Comparison of ENCODE assay signal across 1 cellular context in the genomic region with DNA sequence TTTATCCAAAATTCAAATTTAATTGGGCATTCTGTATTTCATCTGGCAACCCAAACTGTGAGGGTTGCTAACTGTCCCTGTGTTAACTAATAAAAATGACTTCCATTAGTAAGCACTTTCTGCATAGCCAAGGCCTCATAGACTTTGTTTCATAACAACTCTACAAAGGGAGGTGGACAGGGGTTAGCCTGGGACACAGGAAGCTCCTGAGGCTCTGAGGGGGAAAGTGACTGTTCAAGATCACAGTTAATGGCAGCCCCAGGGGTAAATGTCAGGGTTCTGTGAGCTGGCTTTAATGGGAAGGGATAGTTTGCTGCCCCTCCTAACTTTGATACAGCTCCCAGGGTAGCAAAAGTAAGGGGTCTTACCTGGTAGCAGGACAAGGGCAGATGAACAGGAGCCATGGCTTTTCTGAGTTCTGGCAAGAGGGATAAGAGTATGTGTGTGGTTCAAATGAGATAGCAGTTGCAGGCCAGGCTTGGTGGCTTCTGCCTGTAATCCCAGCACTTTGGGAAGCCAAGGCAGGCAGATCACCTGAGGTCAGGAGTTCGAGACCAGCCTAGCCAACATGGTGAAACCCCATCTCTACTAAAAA.
A peak's percentile ranks its signal among the peaks of the same experiment; 100 is the strongest.
TF ChIP-seq lines count a peak whose summit lies in the region.

No MANE protein-coding gene starts in this region.

TF ChIP-seq in K562, 482 proteins besides CTCF, POLR2A, EP300 and RAD21 (continues in another document):
- TF ChIP-seq SIX5 (IDR thresholded peaks at IDR 0.05; ENCODE audit: borderline replicate concordance in 1 of 2, insufficient read depth in 1 of 2, low read depth in 1 of 2, low read length in 2 of 2) (no peak), HNRNPH1 (optimal IDR thresholded peaks at IDR 0.05; ENCODE audit: low read depth, low read length) (no peak), NCOA1 (IDR thresholded peaks at IDR 0.05; ENCODE audit: low read depth) (no peak), MBD1 (CRISPR knock-in tag; IDR thresholded peaks at IDR 0.05) (no peak), L3MBTL2 (IDR thresholded peaks at IDR 0.05) (no peak), KLF6 (CRISPR knock-in tag; IDR thresholded peaks at IDR 0.05; ENCODE audit: borderline replicate concordance) (no peak), ETV1 (tag; conservative IDR thresholded peaks at IDR 0.05; ENCODE audit: low read depth) (peak; percentile 72), YBX1 (IDR thresholded peaks at IDR 0.05) (no peak), ZBTB43 (CRISPR knock-in tag; IDR thresholded peaks at IDR 0.05) (no peak), ZBTB2 (IDR thresholded peaks at IDR 0.05) (no peak), LEF1 (IDR thresholded peaks at IDR 0.05) (0 out of 2 replicates have a peak, but pooled peaks have one; percentile 53), GABPB2 (CRISPR knock-in tag; conservative IDR thresholded peaks at IDR 0.05) (no peak), MAZ (CRISPR knock-in tag; conservative IDR thresholded peaks at IDR 0.05 in 1 of 2, IDR thresholded peaks at IDR 0.05 in 1 of 2) (no peak), ARNT (IDR thresholded peaks at IDR 0.05) (no peak), ZNF197 (CRISPR knock-in tag; IDR thresholded peaks at IDR 0.05; ENCODE audit: low read depth) (no peak), TCFL5 (CRISPR knock-in tag; conservative IDR thresholded peaks at IDR 0.05) (no peak), FOSL1 (tag; conservative IDR thresholded peaks at IDR 0.05) (peak; percentile 64), NR1H2 (CRISPR knock-in tag; IDR thresholded peaks at IDR 0.05) (no peak), NR2C1 (IDR thresholded peaks at IDR 0.05) (no peak), NR2C1 (tag; IDR thresholded peaks at IDR 0.05) (0 out of 2 replicates have a peak, but pooled peaks have one; percentile 13), ARID2 (IDR thresholded peaks at IDR 0.05) (no peak), BCOR (IDR thresholded peaks at IDR 0.05) (0 out of 2 replicates have a peak, but pooled peaks have one; percentile 10), ZNF280B (CRISPR knock-in tag; IDR thresholded peaks at IDR 0.05) (no peak), MAFG (tag; conservative IDR thresholded peaks at IDR 0.05) (peak; percentile 70), ATF2 (CRISPR knock-in tag; IDR thresholded peaks at IDR 0.05) (no peak), TAL1 (IDR thresholded peaks at IDR 0.05) (peak; percentile 39; the same call in 1 of the 2 replicates), ZNF212 (CRISPR knock-in tag; IDR thresholded peaks at IDR 0.05) (no peak), MXI1 (IDR thresholded peaks at IDR 0.05; ENCODE audit: low read depth, low read length) (no peak), MEF2D (tag; conservative IDR thresholded peaks at IDR 0.05; ENCODE audit: low read depth) (no peak), REST (CRISPR knock-in tag; IDR thresholded peaks at IDR 0.05; ENCODE audit: low read depth) (no peak), CHD1 (IDR thresholded peaks at IDR 0.05; ENCODE audit: low read length) (no peak), STAT5A (IDR thresholded peaks at IDR 0.05; ENCODE audit: borderline replicate concordance, low read length) (no peak), RERE (CRISPR knock-in tag; IDR thresholded peaks at IDR 0.05; ENCODE audit: borderline replicate concordance) (no peak), U2AF2 (optimal IDR thresholded peaks at IDR 0.05; ENCODE audit: low read depth, low read length) (no peak), KDM2B (CRISPR knock-in tag; IDR thresholded peaks at IDR 0.05) (no peak)
- TF ChIP-seq, protein P1, sequence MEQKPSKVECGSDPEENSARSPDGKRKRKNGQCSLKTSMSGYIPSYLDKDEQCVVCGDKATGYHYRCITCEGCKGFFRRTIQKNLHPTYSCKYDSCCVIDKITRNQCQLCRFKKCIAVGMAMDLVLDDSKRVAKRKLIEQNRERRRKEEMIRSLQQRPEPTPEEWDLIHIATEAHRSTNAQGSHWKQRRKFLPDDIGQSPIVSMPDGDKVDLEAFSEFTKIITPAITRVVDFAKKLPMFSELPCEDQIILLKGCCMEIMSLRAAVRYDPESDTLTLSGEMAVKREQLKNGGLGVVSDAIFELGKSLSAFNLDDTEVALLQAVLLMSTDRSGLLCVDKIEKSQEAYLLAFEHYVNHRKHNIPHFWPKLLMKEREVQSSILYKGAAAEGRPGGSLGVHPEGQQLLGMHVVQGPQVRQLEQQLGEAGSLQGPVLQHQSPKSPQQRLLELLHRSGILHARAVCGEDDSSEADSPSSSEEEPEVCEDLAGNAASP (IDR thresholded peaks at IDR 0.05) = peak; percentile 70; the same call in 1 of the 2 replicates
- TF ChIP-seq, protein P2, sequence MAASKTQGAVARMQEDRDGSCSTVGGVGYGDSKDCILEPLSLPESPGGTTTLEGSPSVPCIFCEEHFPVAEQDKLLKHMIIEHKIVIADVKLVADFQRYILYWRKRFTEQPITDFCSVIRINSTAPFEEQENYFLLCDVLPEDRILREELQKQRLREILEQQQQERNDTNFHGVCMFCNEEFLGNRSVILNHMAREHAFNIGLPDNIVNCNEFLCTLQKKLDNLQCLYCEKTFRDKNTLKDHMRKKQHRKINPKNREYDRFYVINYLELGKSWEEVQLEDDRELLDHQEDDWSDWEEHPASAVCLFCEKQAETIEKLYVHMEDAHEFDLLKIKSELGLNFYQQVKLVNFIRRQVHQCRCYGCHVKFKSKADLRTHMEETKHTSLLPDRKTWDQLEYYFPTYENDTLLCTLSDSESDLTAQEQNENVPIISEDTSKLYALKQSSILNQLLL (CRISPR knock-in tag; IDR thresholded peaks at IDR 0.05; ENCODE audit: borderline replicate concordance) = no peak
- TF ChIP-seq, protein P3, sequence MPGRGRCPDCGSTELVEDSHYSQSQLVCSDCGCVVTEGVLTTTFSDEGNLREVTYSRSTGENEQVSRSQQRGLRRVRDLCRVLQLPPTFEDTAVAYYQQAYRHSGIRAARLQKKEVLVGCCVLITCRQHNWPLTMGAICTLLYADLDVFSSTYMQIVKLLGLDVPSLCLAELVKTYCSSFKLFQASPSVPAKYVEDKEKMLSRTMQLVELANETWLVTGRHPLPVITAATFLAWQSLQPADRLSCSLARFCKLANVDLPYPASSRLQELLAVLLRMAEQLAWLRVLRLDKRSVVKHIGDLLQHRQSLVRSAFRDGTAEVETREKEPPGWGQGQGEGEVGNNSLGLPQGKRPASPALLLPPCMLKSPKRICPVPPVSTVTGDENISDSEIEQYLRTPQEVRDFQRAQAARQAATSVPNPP (IDR thresholded peaks at IDR 0.05; ENCODE audit: borderline replicate concordance, insufficient read depth, insufficient read length) = no peak
